9 cellular contexts compared by ENCODE assay signal in genomic region chr7:151925446-151926335, GRCh38. TPM values are rescaled to one million over a fixed set of nuclear protein-coding genes. Genes with fewer than 3 reads are reported as not detected.
DNase-seq lines count a peak whose midpoint lies in the region; ATAC-seq and TF ChIP-seq lines count a peak whose summit lies in the region.
"Had no signal": no experiment of that assay in that cellular context is flagged by ENCODE, and none has a peak within 500 bp of the region (broad histone marks: within the 10 kb centered on the region; RNA-seq: fewer than 3 reads in every experiment).

No MANE protein-coding gene starts in this region.

- H3K27ac ChIP-seq in esophagus squamous epithelium (peak overlapping the region in 3 of 4 donors; percentile 18 to 69 (median 27)), psoas muscle (peak overlapping the region; percentile 67)

- no peak overlapping the region for H3K4me3 ChIP-seq in esophagus squamous epithelium
- no peak overlapping the region for H3K4me3 ChIP-seq in psoas muscle
- H3K4me3 ChIP-seq: thoracic aorta had no signal

- H3K36me3 ChIP-seq in esophagus squamous epithelium (no peaks in the 10 kb centered on the region), psoas muscle (ENCODE audit: insufficient read depth in 1 of 2, low read depth in 1 of 2) (no peaks in the 10 kb centered on the region)
- H3K36me3 ChIP-seq: thoracic aorta had no signal

- peaks cover 5 to 39% (median 12%) of the 10 kb centered on the region in 3 donors for H3K4me1 ChIP-seq in esophagus squamous epithelium
- no peaks in the 10 kb centered on the region for H3K4me1 ChIP-seq in psoas muscle

- no peak for TF ChIP-seq POLR2A in esophagus squamous epithelium (IDR thresholded peaks at IDR 0.05)

- DNase-seq in Ammon's horn (ENCODE audit: low spot score): peak; percentile 49
- DNase-seq in NCI-H748 treated with DMSO at 0.1 percent for 48 hours (lab: John Stamatoyannopoulos, UW): peak; percentile 78
- DNase-seq in esophagus squamous epithelium (lab: John Stamatoyannopoulos, UW): no peak
- DNase-seq in psoas muscle: peak; percentile 64 to 83
- no peak for DNase-seq in iPS-NIHi11 (ENCODE audit: low spot score)
- no peak for DNase-seq in A172 (ENCODE audit: low spot score)
- no peak for DNase-seq in activated CD4-positive, alpha-beta T cell treated with anti-CD3 and anti-CD28 coated beads for 1 hour

- intact Hi-C loops in esophagus squamous epithelium (cut with DNase I): no loop called here
- intact Hi-C loops in psoas muscle (cut with DNase I): no loop called here

- TF ChIP-seq CTCF in esophagus squamous epithelium (IDR thresholded peaks at IDR 0.05) (no peak), psoas muscle (IDR thresholded peaks at IDR 0.05) (no peak)

- peak; percentile 65 for ATAC-seq in GM21529 (IDR thresholded peaks at IDR 0.05; ENCODE audit: unreplicated experiment)
- peak; percentile 73 to 93 (median 91) for ATAC-seq in psoas muscle

- H3K27me3 ChIP-seq in esophagus squamous epithelium: peaks cover 0 to 7% (median 0%) of the 10 kb centered on the region in 4 donors
- peaks cover 0 to 2% (median 0%) of the 10 kb centered on the region in 3 donors for H3K27me3 ChIP-seq in psoas muscle (ENCODE audit: insufficient read depth in 3 of 3, low read length in 2 of 3)

- H3K9me3 ChIP-seq in esophagus squamous epithelium: no peaks in the 10 kb centered on the region
- H3K9me3 ChIP-seq in psoas muscle: no peaks in the 10 kb centered on the region
- H3K9me3 ChIP-seq: thoracic aorta had no signal

- WGBS in esophagus squamous epithelium, 2 donors: 71 to 73% methylated on average over 18 to 21 of the region's 22 CpGs
- 51 to 61% (median 52%) methylated on average over 22 of the region's 22 CpGs for WGBS in psoas muscle, 3 donors

RNA-seq across cellular contexts. Expression of gene GALNTL5, which starts 30.6 kb away (rescaled TPM):
- not detected for total RNA-seq in esophagus squamous epithelium
- not detected for total RNA-seq in psoas muscle
- polyA plus RNA-seq in psoas muscle: not detected
- not detected in 2 replicates for total RNA-seq in A172 (2014; rRNA removed; shearing (Covaris generic))
- total RNA-seq: thoracic aorta had no signal

RNA-seq across cellular contexts. Expression of gene PRKAG2, which starts 48.8 kb away (rescaled TPM):
- total RNA-seq in esophagus squamous epithelium (10 to 100 TPM in 3 of 4 donors, 1 to 10 TPM in 1; 8.9 to 35.1 (median 13.6) TPM), psoas muscle (10 to 100 TPM in 3 of 4 donors, 1 to 10 TPM in 1; 9.3 to 31.5 (median 15.5) TPM)
- 100 to 1,000 TPM in 1 of 3 donors, 10 to 100 TPM in 2; 10.9 to 143 (median 31.7) TPM for polyA plus RNA-seq in psoas muscle
- 41.6 and 59.7 TPM in 2 replicates for total RNA-seq in A172 (2014; rRNA removed; shearing (Covaris generic))

Comparison
In these comparisons a context has a peak if more than half of its experiments do, and no peak if none do; other contexts are left out.
1. DNase-seq: peak in Ammon's horn (single experiment), NCI-H748 treated with DMSO at 0.1 percent for 48 hours (single experiment) and psoas muscle (2 of 2); none in esophagus squamous epithelium (single experiment), iPS-NIHi11 (single experiment), A172 (single experiment) and activated CD4-positive, alpha-beta T cell treated with anti-CD3 and anti-CD28 coated beads for 1 hour (single experiment).